ENCODE assay signal across 1 cellular context in the genomic region with DNA sequence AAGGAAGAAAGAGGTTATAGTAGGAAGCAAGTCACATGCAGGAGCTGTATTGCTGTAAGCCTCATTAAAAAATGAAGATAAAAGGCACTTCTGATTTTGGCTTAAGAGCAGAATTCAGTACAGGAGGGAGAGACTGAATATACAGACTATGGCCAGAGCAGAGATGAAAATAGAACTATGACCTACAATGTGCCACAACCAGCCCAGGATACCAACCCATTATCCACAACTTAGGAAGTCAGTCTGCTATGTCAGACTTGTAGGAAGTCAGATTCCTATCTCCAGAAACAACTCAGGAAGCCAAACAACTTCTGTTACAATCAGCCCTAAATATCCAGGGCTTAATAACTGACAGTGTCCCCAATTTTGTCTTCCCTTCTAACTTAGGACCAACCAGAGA.
TF ChIP-seq lines count a peak whose summit lies in the region.

No MANE protein-coding gene starts in this region.

TF ChIP-seq in GM23338, 12 proteins besides CTCF, POLR2A, EP300 and RAD21 (continued from another document):
- TF ChIP-seq, protein P1, sequence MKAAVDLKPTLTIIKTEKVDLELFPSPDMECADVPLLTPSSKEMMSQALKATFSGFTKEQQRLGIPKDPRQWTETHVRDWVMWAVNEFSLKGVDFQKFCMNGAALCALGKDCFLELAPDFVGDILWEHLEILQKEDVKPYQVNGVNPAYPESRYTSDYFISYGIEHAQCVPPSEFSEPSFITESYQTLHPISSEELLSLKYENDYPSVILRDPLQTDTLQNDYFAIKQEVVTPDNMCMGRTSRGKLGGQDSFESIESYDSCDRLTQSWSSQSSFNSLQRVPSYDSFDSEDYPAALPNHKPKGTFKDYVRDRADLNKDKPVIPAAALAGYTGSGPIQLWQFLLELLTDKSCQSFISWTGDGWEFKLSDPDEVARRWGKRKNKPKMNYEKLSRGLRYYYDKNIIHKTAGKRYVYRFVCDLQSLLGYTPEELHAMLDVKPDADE (IDR thresholded peaks at IDR 0.05), result no peak
- TF ChIP-seq ZNF114 (CRISPR knock-in tag; IDR thresholded peaks at IDR 0.05), result no peak
- no peak for TF ChIP-seq ZNF331 (CRISPR knock-in tag; IDR thresholded peaks at IDR 0.05; ENCODE audit: low read depth)
- TF ChIP-seq, protein P2, sequence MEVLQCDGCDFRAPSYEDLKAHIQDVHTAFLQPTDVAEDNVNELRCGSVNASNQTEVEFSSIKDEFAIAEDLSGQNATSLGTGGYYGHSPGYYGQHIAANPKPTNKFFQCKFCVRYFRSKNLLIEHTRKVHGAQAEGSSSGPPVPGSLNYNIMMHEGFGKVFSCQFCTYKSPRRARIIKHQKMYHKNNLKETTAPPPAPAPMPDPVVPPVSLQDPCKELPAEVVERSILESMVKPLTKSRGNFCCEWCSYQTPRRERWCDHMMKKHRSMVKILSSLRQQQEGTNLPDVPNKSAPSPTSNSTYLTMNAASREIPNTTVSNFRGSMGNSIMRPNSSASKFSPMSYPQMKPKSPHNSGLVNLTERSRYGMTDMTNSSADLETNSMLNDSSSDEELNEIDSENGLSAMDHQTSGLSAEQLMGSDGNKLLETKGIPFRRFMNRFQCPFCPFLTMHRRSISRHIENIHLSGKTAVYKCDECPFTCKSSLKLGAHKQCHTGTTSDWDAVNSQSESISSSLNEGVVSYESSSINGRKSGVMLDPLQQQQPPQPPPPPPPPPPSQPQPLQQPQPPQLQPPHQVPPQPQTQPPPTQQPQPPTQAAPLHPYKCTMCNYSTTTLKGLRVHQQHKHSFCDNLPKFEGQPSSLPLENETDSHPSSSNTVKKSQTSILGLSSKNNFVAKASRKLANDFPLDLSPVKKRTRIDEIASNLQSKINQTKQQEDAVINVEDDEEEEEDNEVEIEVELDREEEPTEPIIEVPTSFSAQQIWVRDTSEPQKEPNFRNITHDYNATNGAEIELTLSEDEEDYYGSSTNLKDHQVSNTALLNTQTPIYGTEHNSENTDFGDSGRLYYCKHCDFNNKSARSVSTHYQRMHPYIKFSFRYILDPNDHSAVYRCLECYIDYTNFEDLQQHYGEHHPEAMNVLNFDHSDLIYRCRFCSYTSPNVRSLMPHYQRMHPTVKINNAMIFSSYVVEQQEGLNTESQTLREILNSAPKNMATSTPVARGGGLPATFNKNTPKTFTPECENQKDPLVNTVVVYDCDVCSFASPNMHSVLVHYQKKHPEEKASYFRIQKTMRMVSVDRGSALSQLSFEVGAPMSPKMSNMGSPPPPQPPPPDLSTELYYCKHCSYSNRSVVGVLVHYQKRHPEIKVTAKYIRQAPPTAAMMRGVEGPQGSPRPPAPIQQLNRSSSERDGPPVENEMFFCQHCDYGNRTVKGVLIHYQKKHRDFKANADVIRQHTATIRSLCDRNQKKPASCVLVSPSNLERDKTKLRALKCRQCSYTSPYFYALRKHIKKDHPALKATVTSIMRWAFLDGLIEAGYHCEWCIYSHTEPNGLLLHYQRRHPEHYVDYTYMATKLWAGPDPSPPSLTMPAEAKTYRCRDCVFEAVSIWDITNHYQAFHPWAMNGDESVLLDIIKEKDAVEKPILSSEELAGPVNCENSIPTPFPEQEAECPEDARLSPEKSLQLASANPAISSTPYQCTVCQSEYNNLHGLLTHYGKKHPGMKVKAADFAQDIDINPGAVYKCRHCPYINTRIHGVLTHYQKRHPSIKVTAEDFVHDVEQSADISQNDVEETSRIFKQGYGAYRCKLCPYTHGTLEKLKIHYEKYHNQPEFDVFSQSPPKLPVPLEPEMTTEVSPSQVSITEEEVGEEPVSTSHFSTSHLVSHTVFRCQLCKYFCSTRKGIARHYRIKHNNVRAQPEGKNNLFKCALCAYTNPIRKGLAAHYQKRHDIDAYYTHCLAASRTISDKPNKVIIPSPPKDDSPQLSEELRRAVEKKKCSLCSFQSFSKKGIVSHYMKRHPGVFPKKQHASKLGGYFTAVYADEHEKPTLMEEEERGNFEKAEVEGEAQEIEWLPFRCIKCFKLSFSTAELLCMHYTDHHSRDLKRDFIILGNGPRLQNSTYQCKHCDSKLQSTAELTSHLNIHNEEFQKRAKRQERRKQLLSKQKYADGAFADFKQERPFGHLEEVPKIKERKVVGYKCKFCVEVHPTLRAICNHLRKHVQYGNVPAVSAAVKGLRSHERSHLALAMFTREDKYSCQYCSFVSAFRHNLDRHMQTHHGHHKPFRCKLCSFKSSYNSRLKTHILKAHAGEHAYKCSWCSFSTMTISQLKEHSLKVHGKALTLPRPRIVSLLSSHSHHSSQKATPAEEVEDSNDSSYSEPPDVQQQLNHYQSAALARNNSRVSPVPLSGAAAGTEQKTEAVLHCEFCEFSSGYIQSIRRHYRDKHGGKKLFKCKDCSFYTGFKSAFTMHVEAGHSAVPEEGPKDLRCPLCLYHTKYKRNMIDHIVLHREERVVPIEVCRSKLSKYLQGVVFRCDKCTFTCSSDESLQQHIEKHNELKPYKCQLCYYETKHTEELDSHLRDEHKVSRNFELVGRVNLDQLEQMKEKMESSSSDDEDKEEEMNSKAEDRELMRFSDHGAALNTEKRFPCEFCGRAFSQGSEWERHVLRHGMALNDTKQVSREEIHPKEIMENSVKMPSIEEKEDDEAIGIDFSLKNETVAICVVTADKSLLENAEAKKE (CRISPR knock-in tag; IDR thresholded peaks at IDR 0.05), result no peak
